In the genomic region with DNA sequence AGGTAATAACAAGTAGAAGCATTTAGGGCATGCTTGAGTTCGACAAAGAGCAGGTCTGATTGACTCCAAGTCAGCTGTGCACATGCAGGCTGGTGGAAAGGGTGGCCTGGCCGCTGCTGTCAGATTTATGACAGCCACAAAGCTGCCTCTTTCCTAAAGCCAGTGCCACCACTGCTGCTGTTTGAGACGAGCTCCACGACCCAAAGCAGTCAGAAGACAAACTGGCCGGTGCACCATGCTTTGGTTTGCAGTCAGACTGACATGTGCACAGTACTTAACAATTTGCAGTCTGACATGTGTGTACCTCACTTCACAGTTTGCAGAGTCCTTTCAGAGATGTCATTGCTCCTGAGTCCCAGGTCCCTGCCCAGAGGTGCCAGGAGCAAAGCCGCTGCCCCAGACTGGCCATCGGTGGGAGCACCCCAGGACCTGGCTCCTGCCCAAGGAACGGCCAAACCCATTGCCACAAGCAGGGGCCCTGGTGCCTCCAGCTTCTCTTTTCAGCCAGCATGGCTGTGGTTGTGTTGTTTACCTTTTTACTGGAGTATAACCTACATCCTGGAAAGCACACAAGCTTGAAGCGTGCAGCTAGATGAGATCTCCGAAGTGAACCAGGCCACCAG, we compare ENCODE assay signal across 17 cellular contexts. TPM values are rescaled to one million over a fixed set of nuclear protein-coding genes. Genes with fewer than 3 reads are reported as not detected.
"Had no signal": no experiment of that assay in that cellular context is flagged by ENCODE, and none has a peak within 500 bp of the region (broad histone marks: within the 10 kb centered on the region; RNA-seq: fewer than 3 reads in every experiment).

No MANE protein-coding gene starts in this region.

- H3K9me3 ChIP-seq: mucosa of descending colon, ovary, suprapubic skin had no signal

- H3K4me3 Mint-ChIP-seq: activated T-helper 17 cell treated with anti-CD3 and anti-CD28 coated beads, Interleukin-2, amount 50 U/mL, for 72 hours; natural killer cell treated with Interleukin-12 subunit alpha and Interleukin-12 subunit beta and Interleukin-15 and Interleukin-18, amount 100 ng/mL, for 72 hours had no signal

- H3K9me3 Mint-ChIP-seq: activated T-helper 17 cell treated with anti-CD3 and anti-CD28 coated beads, Interleukin-2, amount 50 U/mL, for 72 hours; natural killer cell treated with Interleukin-12 subunit alpha and Interleukin-12 subunit beta and Interleukin-15 and Interleukin-18, amount 100 ng/mL, for 72 hours had no signal

- H3K27ac ChIP-seq: left lung, ovary, suprapubic skin, upper lobe of left lung had no signal

- H3K27ac Mint-ChIP-seq: activated T-helper 17 cell treated with anti-CD3 and anti-CD28 coated beads, Interleukin-2, amount 50 U/mL, for 72 hours; natural killer cell treated with Interleukin-12 subunit alpha and Interleukin-12 subunit beta and Interleukin-15 and Interleukin-18, amount 100 ng/mL, for 72 hours had no signal

- H3K4me1 ChIP-seq: left lung, suprapubic skin had no signal

- H3K4me1 Mint-ChIP-seq: activated T-helper 17 cell treated with anti-CD3 and anti-CD28 coated beads, Interleukin-2, amount 50 U/mL, for 72 hours had no signal

- H3K36me3 ChIP-seq: left lung, ovary, suprapubic skin, upper lobe of left lung had no signal

- H3K4me3 ChIP-seq: left lung, mucosa of descending colon, ovary, suprapubic skin, upper lobe of left lung had no signal

- H3K27me3 ChIP-seq: ovary, upper lobe of left lung had no signal

- FAIRE-seq: islet of Langerhans had no signal

- DNase-seq: activated CD4-positive, alpha-beta T cell treated with anti-CD3 and anti-CD28 coated beads, Interleukin-2, amount 50 U/mL, for 4 hours; activated CD4-positive, CD25-positive, alpha-beta regulatory T cell treated with anti-CD3 and anti-CD28 coated beads, Interleukin-2, amount 50 U/mL, for 72 hours; activated naive CD4-positive, alpha-beta T cell treated with Interleukin-2 at 50 U/mL for 16 hours; aorta; left lung; mucosa of descending colon; ovary; stimulated activated CD4-positive, alpha-beta T cell treated with anti-CD3 and anti-CD28 coated beads, Interleukin-4, amount 100 ng/mL, for 24 hours; stimulated activated CD8-positive, alpha-beta memory T cell treated with anti-CD3 and anti-CD28 coated beads, Interleukin-4, amount 100 ng/mL, for 48 hours; stimulated activated naive CD8-positive, alpha-beta T cell treated with anti-CD3 and anti-CD28 coated beads, Interleukin-15, Interleukin-2, amounts not matched to agents 100 U/mL and 50 U/mL, for 24 hours; T-helper 9 cell; upper lobe of left lung had no signal

- ATAC-seq: activated T-helper 17 cell treated with anti-CD3 and anti-CD28 coated beads, Interleukin-2, amount 50 U/mL, for 72 hours; left lung; mucosa of descending colon; natural killer cell treated with Interleukin-12 subunit alpha and Interleukin-12 subunit beta and Interleukin-15 and Interleukin-18, amount 100 ng/mL, for 72 hours; stimulated activated naive CD8-positive, alpha-beta T cell treated with anti-CD3 and anti-CD28 coated beads, Interleukin-15, Interleukin-2, amounts not matched to agents 100 U/mL and 50 U/mL, for 24 hours had no signal

- H3K36me3 Mint-ChIP-seq: natural killer cell treated with Interleukin-12 subunit alpha and Interleukin-12 subunit beta and Interleukin-15 and Interleukin-18, amount 100 ng/mL, for 72 hours had no signal

RNA-seq across cellular contexts. Expression of a gene that starts 28.7 kb away (rescaled TPM):
- total RNA-seq: activated T-helper 17 cell treated with anti-CD3 and anti-CD28 coated beads, Interleukin-2, amount 50 U/mL, for 72 hours; chondrocyte; left lung; natural killer cell treated with Interleukin-12 subunit alpha and Interleukin-12 subunit beta and Interleukin-15 and Interleukin-18, amount 100 ng/mL, for 72 hours; upper lobe of left lung had no signal
- polyA plus RNA-seq: aorta had no signal
